Comparison of ENCODE assay signal across 15 cellular contexts in the genomic region with DNA sequence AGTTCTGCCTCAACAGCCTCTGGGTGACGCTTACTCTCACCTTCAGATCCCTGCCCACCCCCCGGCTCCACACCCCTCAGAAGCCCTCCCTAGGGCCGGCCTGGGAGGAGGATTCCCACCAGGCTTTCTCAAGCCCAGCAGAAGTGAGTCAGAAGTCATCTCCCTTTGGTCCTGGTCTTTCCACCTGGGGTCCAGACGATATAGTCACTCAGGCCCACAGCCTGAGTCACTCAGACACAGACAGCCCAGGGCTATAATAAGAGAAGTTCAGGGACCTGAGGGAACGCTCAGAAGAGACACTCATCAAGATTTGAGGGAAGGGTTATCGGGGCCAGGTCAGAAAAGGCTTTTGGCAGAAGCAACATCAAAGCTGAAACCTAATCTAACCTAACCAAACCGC.
DNase-seq lines count a peak whose midpoint lies in the region; ATAC-seq and TF ChIP-seq lines count a peak whose summit lies in the region.
"Had no signal": no experiment of that assay in that cellular context is flagged by ENCODE, and none has a peak within 500 bp of the region (broad histone marks: within the 10 kb centered on the region; RNA-seq: fewer than 3 reads in every experiment).

No MANE protein-coding gene starts in this region.

- H3K9ac ChIP-seq in smooth muscle cell (ENCODE audit: low read depth), result no peak overlapping the region

- WGBS in smooth muscle cell (ENCODE audit: low lambda C conversion rate), result 46% methylated on average over 7 of the region's 7 CpGs

- H3K4me3 ChIP-seq in smooth muscle cell, result no peak overlapping the region
- H3K4me3 ChIP-seq: HAP-1 had no signal

- no peaks in the 10 kb centered on the region for H3K36me3 ChIP-seq in smooth muscle cell (ENCODE audit: low read depth)
- H3K36me3 ChIP-seq: HAP-1 had no signal

- H3K79me2 ChIP-seq in smooth muscle cell (ENCODE audit: low read depth), result no peaks in the 10 kb centered on the region

- H3K4me1 ChIP-seq in smooth muscle cell (ENCODE audit: low read depth), result peaks cover 13% of the 10 kb centered on the region
- H3K4me1 ChIP-seq: HAP-1 had no signal

- H3F3A ChIP-seq in smooth muscle cell (ENCODE audit: low read depth), result no peaks in the 10 kb centered on the region

- TF ChIP-seq CTCF in smooth muscle cell (IDR thresholded peaks at IDR 0.05; ENCODE audit: borderline replicate concordance, insufficient read depth, poor library complexity, severe bottlenecking), result no peak

- H4K20me1 ChIP-seq in smooth muscle cell (ENCODE audit: low read depth), result no peaks in the 10 kb centered on the region

- H3K27ac ChIP-seq in smooth muscle cell (ENCODE audit: low read depth), result peak overlapping the region; percentile 81

- no peak for ATAC-seq in HG03565 (IDR thresholded peaks at IDR 0.05; ENCODE audit: unreplicated experiment)

- H3K4me2 ChIP-seq in smooth muscle cell, result no peak overlapping the region

- no peaks in the 10 kb centered on the region for H3K9me3 ChIP-seq in smooth muscle cell (replicated peaks; ENCODE audit: low read depth)
- H3K9me3 ChIP-seq: HAP-1 had no signal

- DNase-seq in OCI-M1 (lab: John Stamatoyannopoulos, UW) (peak; percentile 14), ecto neural progenitor cell (ENCODE audit: low spot score) (peak; percentile 34), smooth muscle cell (lab: John Stamatoyannopoulos, UW; ENCODE audit: unreplicated experiment) (no peak), NCI-H1048 (lab: John Stamatoyannopoulos, UW) (no peak), NCI-H1694 (lab: John Stamatoyannopoulos, UW) (no peak)
- DNase-seq: C1 segment of cervical spinal cord; Calu3; CD4-positive, alpha-beta memory T cell; COR-L47; DMS53; DMS79 treated with DMSO at 0.1 percent for 48 hours; GOT3; HFFc6 had no signal

- no peak overlapping the region for H2AFZ ChIP-seq in smooth muscle cell (ENCODE audit: low read depth)

- H3K27me3 ChIP-seq in smooth muscle cell (ENCODE audit: low read depth), result no peaks in the 10 kb centered on the region

Comparison
In these comparisons a context has a peak if more than half of its experiments do, and no peak if none do; other contexts are left out.
1. DNase-seq: peak in OCI-M1 (single experiment) and ecto neural progenitor cell (single experiment); none in smooth muscle cell (single experiment), NCI-H1048 (single experiment) and NCI-H1694 (single experiment).